ENCODE assay signal across 8 cellular contexts in the genomic region with DNA sequence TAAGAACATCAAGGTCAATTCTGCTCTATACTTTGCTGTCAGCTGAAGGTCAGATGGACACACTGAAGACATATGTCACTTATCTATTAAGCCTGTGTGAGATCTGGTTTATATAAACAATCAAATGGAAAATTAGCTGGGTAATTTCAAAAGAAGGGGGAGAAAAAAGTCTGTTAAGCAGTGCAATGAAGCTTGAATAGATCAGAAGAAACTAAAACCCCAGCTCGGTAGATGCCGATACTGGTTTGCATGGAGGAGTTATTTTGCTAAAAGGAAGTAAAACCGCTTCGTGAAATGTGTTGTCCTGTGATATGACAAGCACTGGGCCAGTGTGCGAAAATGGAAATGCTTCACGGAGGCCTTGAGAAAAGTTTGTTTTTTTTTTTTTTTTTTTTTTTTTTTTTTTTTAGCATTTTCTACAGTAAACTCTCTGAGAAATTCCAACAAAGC.
DNase-seq lines count a peak whose midpoint lies in the region; ATAC-seq and TF ChIP-seq lines count a peak whose summit lies in the region.

No MANE protein-coding gene starts in this region.

- no peak overlapping the region for H3K4me2 ChIP-seq in neural progenitor cell

- H3K27me3 ChIP-seq in neural progenitor cell = no peaks in the 10 kb centered on the region

- DNase-seq in RPMI8226 (peak; percentile 79), lung microvascular endothelial cell (ENCODE audit: low read depth in 2 of 2) (peak; percentile 36 to 62), epidermal melanocyte (ENCODE audit: insufficient read length, low spot score) (no peak), neural progenitor cell (ENCODE audit: low spot score) (no peak), occipital lobe (lab: John Stamatoyannopoulos, UW) (no peak)
- no peak for DNase-seq in activated effector memory CD4-positive, alpha-beta T cell treated with Interleukin-2 at 50 U/mL for 16 hours

- H3K9ac ChIP-seq in neural progenitor cell = no peak overlapping the region

- H3K79me2 ChIP-seq in neural progenitor cell (ENCODE audit: low read depth) = no peaks in the 10 kb centered on the region

- TF ChIP-seq CTCF in neural progenitor cell (IDR thresholded peaks at IDR 0.05) = no peak

- no peak overlapping the region for H3K4me3 ChIP-seq in neural progenitor cell

- peaks cover 41% of the 10 kb centered on the region for H3K4me1 ChIP-seq in neural progenitor cell

- peak; percentile 68 for ATAC-seq in GM18870 (IDR thresholded peaks at IDR 0.05; ENCODE audit: unreplicated experiment)
- peak; percentile 61 for ATAC-seq in HG02970 (IDR thresholded peaks at IDR 0.05; ENCODE audit: low FRiP score, unreplicated experiment)

- H3K36me3 ChIP-seq in neural progenitor cell = no peaks in the 10 kb centered on the region

- no peaks in the 10 kb centered on the region for H3K9me3 Mint-ChIP-seq in neural progenitor cell

- no peak overlapping the region for H3K27ac Mint-ChIP-seq in neural progenitor cell

- no peak overlapping the region for H2AFZ ChIP-seq in neural progenitor cell (replicated peaks)

- no peaks in the 10 kb centered on the region for H3K36me3 Mint-ChIP-seq in neural progenitor cell

- H3K4me3 Mint-ChIP-seq in neural progenitor cell = no peak overlapping the region

- H3K4me1 Mint-ChIP-seq in neural progenitor cell = peaks cover 36% of the 10 kb centered on the region

- no peaks in the 10 kb centered on the region for H4K20me1 ChIP-seq in neural progenitor cell (ENCODE audit: low read depth)

- no peaks in the 10 kb centered on the region for H3K9me3 ChIP-seq in neural progenitor cell (ENCODE audit: low read depth)

- H3F3A ChIP-seq in neural progenitor cell (ENCODE audit: low read depth) = peaks cover 12% of the 10 kb centered on the region

- H3K27me3 Mint-ChIP-seq in neural progenitor cell (ENCODE audit: insufficient read depth, low read depth) = peaks cover 2% of the 10 kb centered on the region

- H3K27ac ChIP-seq in neural progenitor cell = no peak overlapping the region

Comparison
In these comparisons a context has a peak if more than half of its experiments do, and no peak if none do; other contexts are left out.
1. DNase-seq: peak in RPMI8226 (single experiment) and lung microvascular endothelial cell (2 of 2); none in epidermal melanocyte (single experiment), activated effector memory CD4-positive, alpha-beta T cell treated with Interleukin-2 at 50 U/mL for 16 hours (single experiment), neural progenitor cell (single experiment) and occipital lobe (single experiment).